In genomic region chr4:1753692-1754311, GRCh38 we compare ENCODE assay signal across 1 cellular context.
TF ChIP-seq lines count a peak whose summit lies in the region.

No MANE protein-coding gene starts in this region.

TF ChIP-seq in HepG2, 621 proteins besides CTCF, POLR2A, EP300 and RAD21 (continued from another document and continues in another):
- TF ChIP-seq E2F1 (CRISPR knock-in tag; IDR thresholded peaks at IDR 0.05) = no peak
- no peak for TF ChIP-seq BATF2 (CRISPR knock-in tag; IDR thresholded peaks at IDR 0.05)
- peak; percentile 37; the same call in 1 of the 2 replicates for TF ChIP-seq HOXD1 (CRISPR knock-in tag; IDR thresholded peaks at IDR 0.05)
- TF ChIP-seq HDAC2 (CRISPR knock-in tag; IDR thresholded peaks at IDR 0.05) = peak; percentile 22; the same call in 1 of the 2 replicates
- 0 out of 2 replicates have a peak, but pooled peaks have one; percentile 27 for TF ChIP-seq DZIP1 (CRISPR knock-in tag; IDR thresholded peaks at IDR 0.05)
- no peak for TF ChIP-seq ZSCAN30 (CRISPR knock-in tag; IDR thresholded peaks at IDR 0.05)
- TF ChIP-seq KLF6 (CRISPR knock-in tag; IDR thresholded peaks at IDR 0.05) = 0 out of 2 replicates have a peak, but pooled peaks have one; percentile 44
- TF ChIP-seq NR2F1 (CRISPR knock-in tag; IDR thresholded peaks at IDR 0.05) = no peak
- TF ChIP-seq PATZ1 (CRISPR knock-in tag; IDR thresholded peaks at IDR 0.05) = peak; percentile 58; the same call in 1 of the 2 replicates
- TF ChIP-seq RXRA (CRISPR knock-in tag; IDR thresholded peaks at IDR 0.05) = peak; percentile 61; the same call in 1 of the 2 replicates
- 0 out of 2 replicates have a peak, but pooled peaks have one; percentile 54 for TF ChIP-seq ZNF230 (CRISPR knock-in tag; IDR thresholded peaks at IDR 0.05)
- 0 out of 2 replicates have a peak, but pooled peaks have one; percentile 35 for TF ChIP-seq ZSCAN20 (CRISPR knock-in tag; IDR thresholded peaks at IDR 0.05; ENCODE audit: borderline replicate concordance)
- TF ChIP-seq KAT8 (CRISPR knock-in tag; IDR thresholded peaks at IDR 0.05) = no peak
- no peak for TF ChIP-seq CAMTA2 (CRISPR knock-in tag; IDR thresholded peaks at IDR 0.05; ENCODE audit: borderline replicate concordance)
- TF ChIP-seq ZSCAN31 (CRISPR knock-in tag; IDR thresholded peaks at IDR 0.05; ENCODE audit: low read depth) = no peak
- peak; percentile 43; the same call in 1 of the 2 replicates for TF ChIP-seq CCDC6 (CRISPR knock-in tag; IDR thresholded peaks at IDR 0.05)
- TF ChIP-seq NR2F6 (IDR thresholded peaks at IDR 0.05) = peak; percentile 15; the same call in 1 of the 2 replicates
- no peak; the same call in 1 of the 2 replicates for TF ChIP-seq NR2F6 (CRISPR knock-in tag; IDR thresholded peaks at IDR 0.05)
- no peak for TF ChIP-seq ZBTB37 (CRISPR knock-in tag; IDR thresholded peaks at IDR 0.05)
- TF ChIP-seq AKAP8 (CRISPR knock-in tag; IDR thresholded peaks at IDR 0.05) = peak; percentile 73
- peak; percentile 60; the same call in 1 of the 2 replicates for TF ChIP-seq ARHGAP35 (CRISPR knock-in tag; IDR thresholded peaks at IDR 0.05; ENCODE audit: borderline replicate concordance)
- TF ChIP-seq ZMYM3 (CRISPR knock-in tag; IDR thresholded peaks at IDR 0.05) = peak; percentile 30; the same call in 1 of the 2 replicates
- peak; percentile 44; the same call in 1 of the 2 replicates for TF ChIP-seq ZNF891 (CRISPR knock-in tag; IDR thresholded peaks at IDR 0.05)
- 0 out of 2 replicates have a peak, but pooled peaks have one; percentile 43 for TF ChIP-seq ZNF510 (CRISPR knock-in tag; IDR thresholded peaks at IDR 0.05; ENCODE audit: low read depth)
- peak; percentile 81; the same call in 1 of the 2 replicates for TF ChIP-seq MXD1 (CRISPR knock-in tag; IDR thresholded peaks at IDR 0.05)
- peak; percentile 79 for TF ChIP-seq ZNF687 (CRISPR knock-in tag; IDR thresholded peaks at IDR 0.05)
- TF ChIP-seq SOX6 (IDR thresholded peaks at IDR 0.05) = no peak
- TF ChIP-seq SOX6 (CRISPR knock-in tag; IDR thresholded peaks at IDR 0.05) = peak; percentile 44
- TF ChIP-seq MAZ (IDR thresholded peaks at IDR 0.05; ENCODE audit: borderline replicate concordance, low read depth, low read length) = no peak
- 0 out of 2 replicates have a peak, but pooled peaks have one; percentile 8 for TF ChIP-seq MAZ (CRISPR knock-in tag; IDR thresholded peaks at IDR 0.05; ENCODE audit: low read depth)
- no peak for TF ChIP-seq SAFB2 (CRISPR knock-in tag; IDR thresholded peaks at IDR 0.05; ENCODE audit: borderline replicate concordance, low read depth)
- TF ChIP-seq HNRNPL (IDR thresholded peaks at IDR 0.05; ENCODE audit: low read depth, low read length) = peak; percentile 93
- 0 out of 2 replicates have a peak, but pooled peaks have one; percentile 15 for TF ChIP-seq ZNF792 (CRISPR knock-in tag; IDR thresholded peaks at IDR 0.05)
- TF ChIP-seq ZFP91 (CRISPR knock-in tag; IDR thresholded peaks at IDR 0.05; ENCODE audit: borderline replicate concordance) = peak; percentile 81
- peak; percentile 43; the same call in 1 of the 2 replicates for TF ChIP-seq MED1 (CRISPR knock-in tag; IDR thresholded peaks at IDR 0.05)
- TF ChIP-seq ZNF770 (CRISPR knock-in tag; IDR thresholded peaks at IDR 0.05) = 0 out of 2 replicates have a peak, but pooled peaks have one; percentile 40
- TF ChIP-seq ZNF574 (CRISPR knock-in tag; IDR thresholded peaks at IDR 0.05) = peak; percentile 49; the same call in 1 of the 2 replicates
- peak; percentile 57; the same call in 1 of the 2 replicates for TF ChIP-seq ZNF761 (CRISPR knock-in tag; conservative IDR thresholded peaks at IDR 0.05)
